ENCODE assay signal across 16 cellular contexts in the genomic region with DNA sequence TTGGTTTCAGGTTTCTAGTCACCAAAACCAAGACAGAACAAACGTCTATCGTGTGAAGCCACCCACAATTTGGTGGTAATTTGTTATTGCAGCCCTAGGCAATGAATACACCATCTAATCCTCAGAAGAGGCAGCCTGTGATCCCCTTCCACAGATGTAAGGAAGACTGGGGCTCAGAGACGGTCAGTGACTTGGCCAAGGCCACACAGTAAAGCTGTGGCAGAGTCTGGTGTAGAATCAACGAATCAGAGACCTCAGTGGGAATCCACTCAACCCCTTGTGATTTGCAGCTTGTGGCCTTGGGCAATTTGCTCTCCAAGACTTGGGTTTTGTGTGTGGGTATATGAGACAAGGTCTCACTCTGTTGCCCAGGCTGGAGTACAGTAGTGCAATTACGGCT. TPM values are rescaled to one million over a fixed set of nuclear protein-coding genes. Genes with fewer than 3 reads are reported as not detected.
DNase-seq lines count a peak whose midpoint lies in the region; ATAC-seq, FAIRE-seq and TF ChIP-seq lines count a peak whose summit lies in the region.
"Had no signal": no experiment of that assay in that cellular context is flagged by ENCODE, and none has a peak within 500 bp of the region (broad histone marks: within the 10 kb centered on the region; RNA-seq: fewer than 3 reads in every experiment).

No MANE protein-coding gene starts in this region.

- no peak overlapping the region; the same call in 1 of the 2 replicates for H3K4me2 ChIP-seq in HepG2 (ENCODE audit: low read depth, low read length)
- H3K4me2 ChIP-seq: BLaER1 treated with 17β-estradiol and CSF1 and Interleukin-3, amounts not matched to agents 10 nM and 100 nM had no signal

- no peak for TF ChIP-seq POLR2A in HepG2 (IDR thresholded peaks at IDR 0.05; ENCODE audit: insufficient read depth in 1 of 2, low read depth in 2 of 2, low read length in 2 of 2)
- TF ChIP-seq POLR2A in right lobe of liver (IDR thresholded peaks at IDR 0.05): no peak
- no peak for TF ChIP-seq POLR2A in body of pancreas (IDR thresholded peaks at IDR 0.05)
- no peak for TF ChIP-seq POLR2A in heart left ventricle (IDR thresholded peaks at IDR 0.05)

- peaks cover 12% of the 10 kb centered on the region for H3K27me3 Mint-ChIP-seq in activated CD4-positive, alpha-beta T cell treated with anti-CD3 and anti-CD28 coated beads, Interleukin-2, amount 10 ng/mL, durations not matched to agents 7 days and 5 days
- H3K27me3 Mint-ChIP-seq: CD4-positive, alpha-beta T cell had no signal

- H3K36me3 Mint-ChIP-seq in activated CD4-positive, alpha-beta T cell treated with anti-CD3 and anti-CD28 coated beads, Interleukin-2, amount 10 ng/mL, durations not matched to agents 7 days and 5 days (ENCODE audit: low read depth): no peaks in the 10 kb centered on the region

- TSS peak; percentile 52 for BruUV-seq in HepG2 (replicated peaks; lab: Mats Ljungman, UMichigan)

- no peaks in the 10 kb centered on the region for H3K9me3 ChIP-seq in HepG2 (ENCODE audit: low read length)
- H3K9me3 ChIP-seq in right lobe of liver: no peaks in the 10 kb centered on the region
- no peaks in the 10 kb centered on the region for H3K9me3 ChIP-seq in body of pancreas
- H3K9me3 ChIP-seq in mononuclear cell (ENCODE audit: low read depth, low read length): no peaks in the 10 kb centered on the region
- no peaks in the 10 kb centered on the region for H3K9me3 ChIP-seq in heart left ventricle
- H3K9me3 ChIP-seq: BLaER1 treated with 17β-estradiol and CSF1 and Interleukin-3, amounts not matched to agents 10 nM and 100 nM had no signal

- ATAC-seq in HepG2 (no peak), right lobe of liver (no peak), body of pancreas (no peak), heart left ventricle (no peak)

- WGBS in HepG2 (ENCODE audit: low lambda C conversion rate): 90% methylated on average over 3 of the region's 5 CpGs
- WGBS in right lobe of liver (ENCODE audit: insufficient coverage, low coverage, low lambda C conversion rate, missing lambda C conversion rate): 100% methylated on average over 2 of the region's 5 CpGs
- WGBS in body of pancreas, 2 donors: 44 to 47% methylated on average over 3 to 5 of the region's 5 CpGs
- 88 to 95% (median 90%) methylated on average over 5 of the region's 5 CpGs for WGBS in heart left ventricle, 4 donors

- TF ChIP-seq EP300 in HepG2 (IDR thresholded peaks at IDR 0.05; ENCODE audit: low read depth in 2 of 2, low read length in 2 of 2) (no peak), HepG2 (CRISPR knock-in tag; IDR thresholded peaks at IDR 0.05; ENCODE audit: borderline replicate concordance) (no peak)

- H3K4me1 Mint-ChIP-seq in activated CD4-positive, alpha-beta T cell treated with anti-CD3 and anti-CD28 coated beads, Interleukin-2, amount 10 ng/mL, durations not matched to agents 7 days and 5 days: peaks cover 13% of the 10 kb centered on the region

- POLR2A ChIA-PET in HepG2 (lab: Yijun Ruan, JAX): interaction anchor here (1.4 to 5.8 kb wide), 3 partner anchors 9 to 32 kb away, joined by 3 to 120 read pairs (median 4); no protein-coding TSS in a partner anchor
- POLR2A ChIA-PET in activated CD4-positive, alpha-beta T cell treated with anti-CD3 and anti-CD28 coated beads, Interleukin-2, amount 10 ng/mL, durations not matched to agents 7 days and 5 days (lab: Charles Lee): no interaction called here

- no peak overlapping the region for H3K27ac ChIP-seq in HepG2 (ENCODE audit: extremely low read length, insufficient read depth, low read length)
- no peak overlapping the region for H3K27ac ChIP-seq in right lobe of liver
- peak overlapping the region; percentile 65 to 100 (median 82) for H3K27ac ChIP-seq in body of pancreas
- H3K27ac ChIP-seq in heart left ventricle: no peak overlapping the region
- H3K27ac ChIP-seq: BLaER1 treated with 17β-estradiol and CSF1 and Interleukin-3, amounts not matched to agents 10 nM and 100 nM had no signal

- H3K9ac ChIP-seq in HepG2 (ENCODE audit: insufficient read depth, low read depth, low read length): no peak overlapping the region
- H3K9ac ChIP-seq: BLaER1 treated with 17β-estradiol and CSF1 and Interleukin-3, amounts not matched to agents 10 nM and 100 nM had no signal

- no peak overlapping the region for H2AFZ ChIP-seq in HepG2 (ENCODE audit: low read length)

- H3K27ac Mint-ChIP-seq in activated CD4-positive, alpha-beta T cell treated with anti-CD3 and anti-CD28 coated beads, Interleukin-2, amount 10 ng/mL, durations not matched to agents 7 days and 5 days: no peak overlapping the region
- H3K27ac Mint-ChIP-seq: CD4-positive, alpha-beta T cell; IgD-negative memory B cell had no signal

- H3K4me1 ChIP-seq in HepG2 (ENCODE audit: insufficient read depth, low read length): peaks cover 76% of the 10 kb centered on the region
- peaks cover 0 to 33% (median 4%) of the 10 kb centered on the region in 4 donors for H3K4me1 ChIP-seq in right lobe of liver
- peaks cover 93% of the 10 kb centered on the region for H3K4me1 ChIP-seq in body of pancreas
- H3K4me1 ChIP-seq in mononuclear cell (ENCODE audit: insufficient read depth, low read length): peaks cover 78% of the 10 kb centered on the region
- H3K4me1 ChIP-seq in heart left ventricle: peaks cover 0 to 32% (median 4%) of the 10 kb centered on the region in 12 donors

- H3K9me3 Mint-ChIP-seq in activated CD4-positive, alpha-beta T cell treated with anti-CD3 and anti-CD28 coated beads, Interleukin-2, amount 10 ng/mL, durations not matched to agents 7 days and 5 days: no peaks in the 10 kb centered on the region
- H3K9me3 Mint-ChIP-seq: CD4-positive, alpha-beta T cell; IgD-negative memory B cell had no signal

- H3K36me3 ChIP-seq in HepG2 (replicated peaks in 1 of 2; ENCODE audit: control insufficient read depth in 1 of 2, insufficient read depth in 2 of 2, low read length in 2 of 2): no peaks in the 10 kb centered on the region
- H3K36me3 ChIP-seq in right lobe of liver: no peaks in the 10 kb centered on the region
- H3K36me3 ChIP-seq in body of pancreas (replicated peaks in 1 of 2; ENCODE audit: insufficient read depth in 1 of 2, low read depth in 2 of 2): no peaks in the 10 kb centered on the region
- H3K36me3 ChIP-seq in heart left ventricle: no peaks in the 10 kb centered on the region
- H3K36me3 ChIP-seq: BLaER1 treated with 17β-estradiol and CSF1 and Interleukin-3, amounts not matched to agents 10 nM and 100 nM had no signal

- no peaks in the 10 kb centered on the region for H3K79me2 ChIP-seq in HepG2 (ENCODE audit: insufficient read depth, low read length)

- no peak for TF ChIP-seq RAD21 in HepG2 (CRISPR knock-in tag; IDR thresholded peaks at IDR 0.05)

- TF ChIP-seq CTCF in HepG2 (CRISPR knock-in tag; IDR thresholded peaks at IDR 0.05): no peak
- TF ChIP-seq CTCF in right lobe of liver (IDR thresholded peaks at IDR 0.05): no peak
- no peak for TF ChIP-seq CTCF in body of pancreas (IDR thresholded peaks at IDR 0.05)
- TF ChIP-seq CTCF in heart left ventricle (IDR thresholded peaks at IDR 0.05): no peak

- no peaks in the 10 kb centered on the region for H4K20me1 ChIP-seq in HepG2 (ENCODE audit: insufficient read depth, low read length)
- H4K20me1 ChIP-seq: BLaER1 treated with 17β-estradiol and CSF1 and Interleukin-3, amounts not matched to agents 10 nM and 100 nM had no signal

- H3K4me3 ChIP-seq in HepG2 (replicated peaks in 1 of 3; ENCODE audit: insufficient read depth in 1 of 3, low read depth in 2 of 3, low read length in 3 of 3) (no peak overlapping the region), right lobe of liver (no peak overlapping the region), body of pancreas (peak overlapping the region in 1 of 2 donors; percentile 15), mononuclear cell (ENCODE audit: low read length) (peak overlapping the region; percentile 23), heart left ventricle (no peak overlapping the region)
- H3K4me3 ChIP-seq: BLaER1 treated with 17β-estradiol and CSF1 and Interleukin-3, amounts not matched to agents 10 nM and 100 nM had no signal

- in situ Hi-C loops in HepG2 (cut with HindIII; ENCODE audit: extremely low pct_ligation_motif_present, low pct_unique_long_range_greater_than_20kb): no loop called here

- intact Hi-C loops in HepG2 (cut with micrococcal nuclease; ENCODE audit: unreplicated experiment): no loop called here
- intact Hi-C loops in right lobe of liver (cut with DNase I): no loop called here
- intact Hi-C loops in body of pancreas (cut with DNase I): no loop called here
- intact Hi-C loops in heart left ventricle (cut with DNase I): loop anchor here in 1 of 10 donors (10.0 kb wide), 1 partner anchor 263 kb away; no protein-coding TSS in a partner anchor

- CTCF ChIA-PET in HepG2 (lab: Yijun Ruan, JAX; ENCODE audit: low intra/inter-chr PET ratio, low total read pairs): no interaction called here
- CTCF ChIA-PET in activated CD4-positive, alpha-beta T cell treated with anti-CD3 and anti-CD28 coated beads, Interleukin-2, amount 10 ng/mL, durations not matched to agents 7 days and 5 days (lab: Charles Lee): interaction anchor here (1.0 to 5.5 kb wide), 4 partner anchors 12 to 55 kb away, joined by 3 to 29 read pairs (median 4); no protein-coding TSS in a partner anchor

- H3K27me3 ChIP-seq in HepG2 (ENCODE audit: control insufficient read depth in 1 of 2, insufficient read depth in 2 of 2, low read length in 2 of 2): 0 out of 5 replicates have a peak, but pooled peaks cover 0 to 1% of the 10 kb centered on the region in 2 experiments
- H3K27me3 ChIP-seq in right lobe of liver: no peaks in the 10 kb centered on the region
- no peaks in the 10 kb centered on the region for H3K27me3 ChIP-seq in body of pancreas
- H3K27me3 ChIP-seq in mononuclear cell (ENCODE audit: insufficient read depth, low read length): no peaks in the 10 kb centered on the region
- H3K27me3 ChIP-seq in heart left ventricle: no peaks in the 10 kb centered on the region

- FAIRE-seq in HepG2 (lab: Jason Lieb, UNC): no peak

- no peak for DNase-seq in HepG2 (ENCODE audit: low spot score)
- no peak for DNase-seq in right lobe of liver
- peak in 1 of 4 donors; percentile 34 for DNase-seq in body of pancreas
- DNase-seq in activated CD4-positive, alpha-beta T cell treated with anti-CD3 and anti-CD28 coated beads, Interleukin-2, amount 10 ng/mL, durations not matched to agents 7 days and 5 days: no peak
- no peak for DNase-seq in heart left ventricle
- DNase-seq in LoVo (ENCODE audit: low spot score): no peak
- DNase-seq in stimulated activated CD4-positive, alpha-beta T cell treated with anti-CD3 and anti-CD28 coated beads, Interleukin-2, amount 100 ng/mL, for 48 hours: no peak
- DNase-seq: 8988T; ACHN; CD4-positive, alpha-beta T cell; DND-41; GF-D8; H7 had no signal

- no peak overlapping the region for H3K4me3 Mint-ChIP-seq in activated CD4-positive, alpha-beta T cell treated with anti-CD3 and anti-CD28 coated beads, Interleukin-2, amount 10 ng/mL, durations not matched to agents 7 days and 5 days
- H3K4me3 Mint-ChIP-seq: CD4-positive, alpha-beta T cell; IgD-negative memory B cell had no signal

RNA-seq across cellular contexts. Expression of gene LGALS2, which starts 1.9 kb away (rescaled TPM):
- 43.4 and 56.0 TPM in 2 replicates for total RNA-seq in HepG2 (2016; rRNA removed; fragmentation: Illumina TruSeq; extraction: Trizol)
- total RNA-seq in HepG2 (2016; cell fraction: cytosol; rRNA removed; fragmentation: Illumina TruSeq; extraction: Trizol; ENCODE audit: low read depth): 30.8 and 33.0 TPM in 2 replicates
- 39.7 and 64.4 TPM in 2 replicates for total RNA-seq in HepG2 (2016; cell fraction: insoluble cytoplasmic fraction; rRNA removed; fragmentation: Illumina TruSeq; extraction: Trizol)
- total RNA-seq in HepG2 (2016; cell fraction: membrane; rRNA removed; fragmentation: Illumina TruSeq; extraction: Trizol): 19.3 and 21.2 TPM in 2 replicates
- total RNA-seq in HepG2 (2016; cell fraction: nucleus; rRNA removed; fragmentation: Illumina TruSeq; extraction: Trizol): 9.7 and 10.9 TPM in 2 replicates
- 32.5 and 56.1 TPM in 2 replicates for polyA plus RNA-seq in HepG2 (2011; rRNA removed)
- 32.1 and 47.7 TPM in 2 replicates for polyA plus RNA-seq in HepG2 (2011; cell fraction: cytosol; rRNA removed)
- 5.1 and 7.9 TPM in 2 replicates for polyA plus RNA-seq in HepG2 (2011; cell fraction: nucleus; rRNA removed)
- 54.6 and 60.7 TPM in 2 replicates for polyA plus RNA-seq in HepG2 (2012)
- polyA plus RNA-seq in HepG2 (2016; cell fraction: cytosol; fragmentation: Illumina TruSeq; extraction: Trizol; ENCODE audit: low read depth): 30.1 and 38.1 TPM in 2 replicates
- polyA plus RNA-seq in HepG2 (2016; cell fraction: insoluble cytoplasmic fraction; fragmentation: Illumina TruSeq; extraction: Trizol; ENCODE audit: low read depth): 59.5 and 62.8 TPM in 2 replicates
- 14.5 and 18.2 TPM in 2 replicates for polyA plus RNA-seq in HepG2 (2016; cell fraction: membrane; fragmentation: Illumina TruSeq; extraction: Trizol; ENCODE audit: low read depth)
- polyA plus RNA-seq in HepG2 (2016; cell fraction: nucleus; fragmentation: Illumina TruSeq; extraction: Trizol; ENCODE audit: insufficient read depth, low read depth): 20.3 and 23.8 TPM in 2 replicates
- polyA minus RNA-seq in HepG2 (2011; rRNA and poly(A)+ RNA removed; ENCODE audit: low replicate concordance): 3.2 TPM in 1 of 2 replicates, not detected in the other
- 2.0 TPM in 2 replicates for polyA minus RNA-seq in HepG2 (2011; cell fraction: cytosol; rRNA and poly(A)+ RNA removed)
- polyA minus RNA-seq in HepG2 (2011; cell fraction: nucleus; rRNA and poly(A)+ RNA removed): 1.9 TPM in 1 of 2 replicates, not detected in the other
- total RNA-seq in right lobe of liver: under 1 TPM in 1 of 6 experiments, not detected in 5; 0.64 TPM
- 10 to 100 TPM; 19.2 to 68.9 TPM for total RNA-seq in body of pancreas
- total RNA-seq in mononuclear cell: 75.2 TPM
- not detected for total RNA-seq in activated CD4-positive, alpha-beta T cell treated with anti-CD3 and anti-CD28 coated beads, Interleukin-2, amount 10 ng/mL, durations not matched to agents 7 days and 5 days
- total RNA-seq in heart left ventricle: 10 to 100 TPM in 1 of 9 donors, 1 to 10 TPM in 1, not detected in 7; 5.3 to 10.3 TPM
- under 1 TPM in 1 of 2 donors, not detected in 1; 0.17 TPM for polyA plus RNA-seq in heart left ventricle
- total RNA-seq: H7 had no signal

RNA-seq across cellular contexts. Expression of gene CDC42EP1, which starts 17.7 kb away (rescaled TPM):
- total RNA-seq in HepG2 (2016; rRNA removed; fragmentation: Illumina TruSeq; extraction: Trizol) (25.4 and 29.5 TPM in 2 replicates), right lobe of liver (100 to 1,000 TPM in 1 of 6 experiments, 10 to 100 TPM in 5; 29.2 to 117 (median 68.0) TPM), body of pancreas (10 to 100 TPM; 73.2 to 84.7 TPM), mononuclear cell (0.42 TPM), heart left ventricle (10 to 100 TPM; 11.9 to 34.9 (median 23.8) TPM)
- total RNA-seq in HepG2 (2016; cell fraction: cytosol; rRNA removed; fragmentation: Illumina TruSeq; extraction: Trizol; ENCODE audit: low read depth): 19.5 and 29.1 TPM in 2 replicates
- total RNA-seq in HepG2 (2016; cell fraction: insoluble cytoplasmic fraction; rRNA removed; fragmentation: Illumina TruSeq; extraction: Trizol): 20.9 and 29.7 TPM in 2 replicates
- total RNA-seq in HepG2 (2016; cell fraction: membrane; rRNA removed; fragmentation: Illumina TruSeq; extraction: Trizol): 44.9 and 63.7 TPM in 2 replicates
- total RNA-seq in HepG2 (2016; cell fraction: nucleus; rRNA removed; fragmentation: Illumina TruSeq; extraction: Trizol): 15.7 and 18.6 TPM in 2 replicates
- polyA plus RNA-seq in HepG2 (2011; rRNA removed) (17.1 and 26.7 TPM in 2 replicates), heart left ventricle (10 to 100 TPM; 10.4 to 17.7 TPM)
- 13.8 and 17.6 TPM in 2 replicates for polyA plus RNA-seq in HepG2 (2011; cell fraction: cytosol; rRNA removed)
- 37.8 and 38.3 TPM in 2 replicates for polyA plus RNA-seq in HepG2 (2011; cell fraction: nucleus; rRNA removed)
- 45.1 and 72.3 TPM in 2 replicates for polyA plus RNA-seq in HepG2 (2012)
- 49.0 and 73.1 TPM in 2 replicates for polyA plus RNA-seq in HepG2 (2016; cell fraction: cytosol; fragmentation: Illumina TruSeq; extraction: Trizol; ENCODE audit: low read depth)
- 53.9 and 76.0 TPM in 2 replicates for polyA plus RNA-seq in HepG2 (2016; cell fraction: insoluble cytoplasmic fraction; fragmentation: Illumina TruSeq; extraction: Trizol; ENCODE audit: low read depth)
- 99.7 and 119 TPM in 2 replicates for polyA plus RNA-seq in HepG2 (2016; cell fraction: membrane; fragmentation: Illumina TruSeq; extraction: Trizol; ENCODE audit: low read depth)
- 54.3 and 56.0 TPM in 2 replicates for polyA plus RNA-seq in HepG2 (2016; cell fraction: nucleus; fragmentation: Illumina TruSeq; extraction: Trizol; ENCODE audit: insufficient read depth, low read depth)
- polyA minus RNA-seq in HepG2 (2011; rRNA and poly(A)+ RNA removed; ENCODE audit: low replicate concordance): 12.0 and 24.2 TPM in 2 replicates
- polyA minus RNA-seq in HepG2 (2011; cell fraction: cytosol; rRNA and poly(A)+ RNA removed): 20.7 and 21.6 TPM in 2 replicates
- 12.2 and 15.4 TPM in 2 replicates for polyA minus RNA-seq in HepG2 (2011; cell fraction: nucleus; rRNA and poly(A)+ RNA removed)
- total RNA-seq in activated CD4-positive, alpha-beta T cell treated with anti-CD3 and anti-CD28 coated beads, Interleukin-2, amount 10 ng/mL, durations not matched to agents 7 days and 5 days: under 1 TPM in 1 of 2 experiments, not detected in 1; 0.30 TPM
- total RNA-seq: CD4-positive, alpha-beta T cell had no signal

RNA-seq across cellular contexts. Expression of gene GGA1, which starts 30.7 kb away (rescaled TPM):
- total RNA-seq in HepG2 (2016; rRNA removed; fragmentation: Illumina TruSeq; extraction: Trizol) (16.0 and 29.1 TPM in 2 replicates), right lobe of liver (10 to 100 TPM; 18.4 to 27.3 (median 24.1) TPM), body of pancreas (10 to 100 TPM; 38.4 to 42.5 TPM), mononuclear cell (60.8 TPM), heart left ventricle (10 to 100 TPM; 22.7 to 45.7 (median 27.4) TPM)
- total RNA-seq in HepG2 (2016; cell fraction: cytosol; rRNA removed; fragmentation: Illumina TruSeq; extraction: Trizol; ENCODE audit: low read depth): 16.1 and 18.1 TPM in 2 replicates
- 13.7 and 32.9 TPM in 2 replicates for total RNA-seq in HepG2 (2016; cell fraction: insoluble cytoplasmic fraction; rRNA removed; fragmentation: Illumina TruSeq; extraction: Trizol)
- total RNA-seq in HepG2 (2016; cell fraction: membrane; rRNA removed; fragmentation: Illumina TruSeq; extraction: Trizol): 22.2 and 24.3 TPM in 2 replicates
- 34.3 and 44.4 TPM in 2 replicates for total RNA-seq in HepG2 (2016; cell fraction: nucleus; rRNA removed; fragmentation: Illumina TruSeq; extraction: Trizol)
- polyA plus RNA-seq in HepG2 (2011; rRNA removed) (87.2 and 103 TPM in 2 replicates), heart left ventricle (10 to 100 TPM; 27.4 to 39.4 TPM)
- 22.6 and 34.6 TPM in 2 replicates for polyA plus RNA-seq in HepG2 (2011; cell fraction: cytosol; rRNA removed)
- polyA plus RNA-seq in HepG2 (2011; cell fraction: nucleus; rRNA removed): 436 and 489 TPM in 2 replicates
- 51.1 and 57.0 TPM in 2 replicates for polyA plus RNA-seq in HepG2 (2012)
- polyA plus RNA-seq in HepG2 (2016; cell fraction: cytosol; fragmentation: Illumina TruSeq; extraction: Trizol; ENCODE audit: low read depth): 4.7 and 5.0 TPM in 2 replicates
- polyA plus RNA-seq in HepG2 (2016; cell fraction: insoluble cytoplasmic fraction; fragmentation: Illumina TruSeq; extraction: Trizol; ENCODE audit: low read depth): 13.0 and 17.9 TPM in 2 replicates
- polyA plus RNA-seq in HepG2 (2016; cell fraction: membrane; fragmentation: Illumina TruSeq; extraction: Trizol; ENCODE audit: low read depth): 11.4 and 12.2 TPM in 2 replicates
- 138 and 147 TPM in 2 replicates for polyA plus RNA-seq in HepG2 (2016; cell fraction: nucleus; fragmentation: Illumina TruSeq; extraction: Trizol; ENCODE audit: insufficient read depth, low read depth)
- 31.3 and 75.9 TPM in 2 replicates for polyA minus RNA-seq in HepG2 (2011; rRNA and poly(A)+ RNA removed; ENCODE audit: low replicate concordance)
- polyA minus RNA-seq in HepG2 (2011; cell fraction: cytosol; rRNA and poly(A)+ RNA removed): 15.5 and 19.6 TPM in 2 replicates
- polyA minus RNA-seq in HepG2 (2011; cell fraction: nucleus; rRNA and poly(A)+ RNA removed): 83.2 and 84.5 TPM in 2 replicates
- total RNA-seq in activated CD4-positive, alpha-beta T cell treated with anti-CD3 and anti-CD28 coated beads, Interleukin-2, amount 10 ng/mL, durations not matched to agents 7 days and 5 days: 10 to 100 TPM; 58.5 to 62.8 TPM

RNA-seq across cellular contexts. Expression of gene CARD10, which starts 58.7 kb away (rescaled TPM):
- total RNA-seq in HepG2 (2016; rRNA removed; fragmentation: Illumina TruSeq; extraction: Trizol) (28.9 and 35.2 TPM in 2 replicates), right lobe of liver (10 to 100 TPM in 5 of 6 experiments, 1 to 10 TPM in 1; 9.0 to 27.8 (median 14.2) TPM), body of pancreas (10 to 100 TPM; 17.4 to 28.7 TPM), mononuclear cell (not detected), heart left ventricle (10 to 100 TPM in 3 of 9 donors, 1 to 10 TPM in 6; 5.2 to 12.6 (median 8.1) TPM)
- 3.9 and 4.1 TPM in 2 replicates for total RNA-seq in HepG2 (2016; cell fraction: cytosol; rRNA removed; fragmentation: Illumina TruSeq; extraction: Trizol; ENCODE audit: low read depth)
- total RNA-seq in HepG2 (2016; cell fraction: insoluble cytoplasmic fraction; rRNA removed; fragmentation: Illumina TruSeq; extraction: Trizol): 24.8 and 36.0 TPM in 2 replicates
- total RNA-seq in HepG2 (2016; cell fraction: membrane; rRNA removed; fragmentation: Illumina TruSeq; extraction: Trizol): 11.9 and 12.5 TPM in 2 replicates
- total RNA-seq in HepG2 (2016; cell fraction: nucleus; rRNA removed; fragmentation: Illumina TruSeq; extraction: Trizol): 17.8 and 21.3 TPM in 2 replicates
- polyA plus RNA-seq in HepG2 (2011; rRNA removed) (55.8 and 92.3 TPM in 2 replicates), heart left ventricle (10 to 100 TPM in 1 of 2 donors, 1 to 10 TPM in 1; 7.8 to 13.9 TPM)
- 52.6 and 75.1 TPM in 2 replicates for polyA plus RNA-seq in HepG2 (2011; cell fraction: cytosol; rRNA removed)
- polyA plus RNA-seq in HepG2 (2011; cell fraction: nucleus; rRNA removed): 203 and 227 TPM in 2 replicates
- polyA plus RNA-seq in HepG2 (2012): 46.8 and 57.2 TPM in 2 replicates
- polyA plus RNA-seq in HepG2 (2016; cell fraction: cytosol; fragmentation: Illumina TruSeq; extraction: Trizol; ENCODE audit: low read depth): 3.0 TPM in 2 replicates
- 28.5 and 30.3 TPM in 2 replicates for polyA plus RNA-seq in HepG2 (2016; cell fraction: insoluble cytoplasmic fraction; fragmentation: Illumina TruSeq; extraction: Trizol; ENCODE audit: low read depth)
- polyA plus RNA-seq in HepG2 (2016; cell fraction: membrane; fragmentation: Illumina TruSeq; extraction: Trizol; ENCODE audit: low read depth): 9.1 and 9.4 TPM in 2 replicates
- polyA plus RNA-seq in HepG2 (2016; cell fraction: nucleus; fragmentation: Illumina TruSeq; extraction: Trizol; ENCODE audit: insufficient read depth, low read depth): 42.1 and 44.8 TPM in 2 replicates
- 15.9 and 164 TPM in 2 replicates for polyA minus RNA-seq in HepG2 (2011; rRNA and poly(A)+ RNA removed; ENCODE audit: low replicate concordance)
- polyA minus RNA-seq in HepG2 (2011; cell fraction: cytosol; rRNA and poly(A)+ RNA removed): 61.5 and 72.6 TPM in 2 replicates
- polyA minus RNA-seq in HepG2 (2011; cell fraction: nucleus; rRNA and poly(A)+ RNA removed): 31.9 and 42.5 TPM in 2 replicates
- total RNA-seq in activated CD4-positive, alpha-beta T cell treated with anti-CD3 and anti-CD28 coated beads, Interleukin-2, amount 10 ng/mL, durations not matched to agents 7 days and 5 days: not detected
- polyA plus RNA-seq: IgD-negative memory B cell had no signal

Comparison
In these comparisons a context has a peak if more than half of its experiments do, and no peak if none do; other contexts are left out.
1. H3K27ac ChIP-seq: peak in body of pancreas (4 of 4); none in HepG2 (single experiment), right lobe of liver (0 of 3) and heart left ventricle (0 of 12).